1 cellular context compared by ENCODE assay signal in the genomic region with DNA sequence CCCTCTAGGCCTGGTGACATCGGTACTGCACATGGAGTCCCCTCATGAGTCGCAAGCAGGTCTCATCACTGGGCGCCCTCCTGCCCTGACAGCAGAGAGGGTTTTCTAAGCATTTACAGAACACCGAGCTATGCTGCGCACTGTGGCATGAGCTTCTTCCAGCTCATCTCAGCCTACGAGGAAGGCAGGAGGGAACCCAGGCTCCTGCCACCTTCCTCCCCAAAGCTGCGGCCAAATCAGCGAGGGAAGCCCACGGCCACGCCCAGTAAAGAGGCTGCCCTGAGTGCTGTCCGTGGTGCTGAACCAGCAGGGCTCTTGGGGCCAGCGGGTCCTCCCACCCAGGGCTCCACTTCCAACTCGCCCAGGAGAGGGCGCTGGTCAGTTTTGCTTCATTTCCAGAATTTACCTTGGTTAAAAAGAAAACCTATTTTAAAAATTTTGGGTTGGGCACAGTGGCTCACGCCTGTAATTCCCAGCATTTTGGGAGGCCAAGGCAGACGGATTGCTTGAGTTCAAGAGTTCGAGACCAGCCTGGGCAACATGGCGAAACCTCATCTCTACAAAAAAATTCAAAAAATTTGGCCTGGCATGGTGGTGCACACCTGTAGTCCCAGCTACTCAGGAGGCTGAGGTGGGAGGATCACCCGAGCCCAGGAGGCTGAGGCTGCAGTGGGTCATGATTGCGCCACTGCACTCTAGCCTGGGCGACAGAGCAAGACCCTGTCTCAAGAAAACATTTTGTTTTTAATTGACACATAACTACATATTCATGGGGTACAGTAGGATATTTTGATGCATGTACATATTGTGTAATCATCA.
TF ChIP-seq lines count a peak whose summit lies in the region.

No MANE protein-coding gene starts in this region.

TF ChIP-seq in HepG2, 621 proteins besides CTCF, POLR2A, EP300 and RAD21 (continued from another document and continues in another):
- TF ChIP-seq, protein P1, sequence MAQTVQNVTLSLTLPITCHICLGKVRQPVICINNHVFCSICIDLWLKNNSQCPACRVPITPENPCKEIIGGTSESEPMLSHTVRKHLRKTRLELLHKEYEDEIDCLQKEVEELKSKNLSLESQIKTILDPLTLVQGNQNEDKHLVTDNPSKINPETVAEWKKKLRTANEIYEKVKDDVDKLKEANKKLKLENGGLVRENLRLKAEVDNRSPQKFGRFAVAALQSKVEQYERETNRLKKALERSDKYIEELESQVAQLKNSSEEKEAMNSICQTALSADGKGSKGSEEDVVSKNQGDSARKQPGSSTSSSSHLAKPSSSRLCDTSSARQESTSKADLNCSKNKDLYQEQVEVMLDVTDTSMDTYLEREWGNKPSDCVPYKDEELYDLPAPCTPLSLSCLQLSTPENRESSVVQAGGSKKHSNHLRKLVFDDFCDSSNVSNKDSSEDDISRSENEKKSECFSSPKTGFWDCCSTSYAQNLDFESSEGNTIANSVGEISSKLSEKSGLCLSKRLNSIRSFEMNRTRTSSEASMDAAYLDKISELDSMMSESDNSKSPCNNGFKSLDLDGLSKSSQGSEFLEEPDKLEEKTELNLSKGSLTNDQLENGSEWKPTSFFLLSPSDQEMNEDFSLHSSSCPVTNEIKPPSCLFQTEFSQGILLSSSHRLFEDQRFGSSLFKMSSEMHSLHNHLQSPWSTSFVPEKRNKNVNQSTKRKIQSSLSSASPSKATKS (CRISPR knock-in tag; IDR thresholded peaks at IDR 0.05), result 0 out of 2 replicates have a peak, but pooled peaks have one; percentile 74
- TF ChIP-seq ZNF224 (CRISPR knock-in tag; IDR thresholded peaks at IDR 0.05), result peak; percentile 31; the same call in 1 of the 2 replicates
- TF ChIP-seq NAIF1 (CRISPR knock-in tag; IDR thresholded peaks at IDR 0.05; ENCODE audit: borderline replicate concordance), result no peak
- TF ChIP-seq, protein P2, sequence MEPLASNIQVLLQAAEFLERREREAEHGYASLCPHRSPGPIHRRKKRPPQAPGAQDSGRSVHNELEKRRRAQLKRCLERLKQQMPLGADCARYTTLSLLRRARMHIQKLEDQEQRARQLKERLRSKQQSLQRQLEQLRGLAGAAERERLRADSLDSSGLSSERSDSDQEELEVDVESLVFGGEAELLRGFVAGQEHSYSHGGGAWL (CRISPR knock-in tag; IDR thresholded peaks at IDR 0.05), result peak; percentile 99
- peak; percentile 98 for TF ChIP-seq ZNF430 (CRISPR knock-in tag; IDR thresholded peaks at IDR 0.05)
- peak; percentile 70 for TF ChIP-seq THAP11 (CRISPR knock-in tag; IDR thresholded peaks at IDR 0.05)
- peak; percentile 86; the same call in 1 of the 2 replicates for TF ChIP-seq RFXAP (CRISPR knock-in tag; IDR thresholded peaks at IDR 0.05; ENCODE audit: borderline replicate concordance)
- 0 out of 2 replicates have a peak, but pooled peaks have one; percentile 58 for TF ChIP-seq ZNF446 (CRISPR knock-in tag; IDR thresholded peaks at IDR 0.05)
- TF ChIP-seq, protein P3, sequence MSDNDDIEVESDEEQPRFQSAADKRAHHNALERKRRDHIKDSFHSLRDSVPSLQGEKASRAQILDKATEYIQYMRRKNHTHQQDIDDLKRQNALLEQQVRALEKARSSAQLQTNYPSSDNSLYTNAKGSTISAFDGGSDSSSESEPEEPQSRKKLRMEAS (IDR thresholded peaks at IDR 0.05), result no peak
- peak; percentile 89; the same call in 1 of the 2 replicates for TF ChIP-seq ZNF772 (CRISPR knock-in tag; IDR thresholded peaks at IDR 0.05)
- peak; percentile 88 for TF ChIP-seq KDM2A (CRISPR knock-in tag; IDR thresholded peaks at IDR 0.05; ENCODE audit: borderline replicate concordance, low read depth)
- TF ChIP-seq, protein P4, sequence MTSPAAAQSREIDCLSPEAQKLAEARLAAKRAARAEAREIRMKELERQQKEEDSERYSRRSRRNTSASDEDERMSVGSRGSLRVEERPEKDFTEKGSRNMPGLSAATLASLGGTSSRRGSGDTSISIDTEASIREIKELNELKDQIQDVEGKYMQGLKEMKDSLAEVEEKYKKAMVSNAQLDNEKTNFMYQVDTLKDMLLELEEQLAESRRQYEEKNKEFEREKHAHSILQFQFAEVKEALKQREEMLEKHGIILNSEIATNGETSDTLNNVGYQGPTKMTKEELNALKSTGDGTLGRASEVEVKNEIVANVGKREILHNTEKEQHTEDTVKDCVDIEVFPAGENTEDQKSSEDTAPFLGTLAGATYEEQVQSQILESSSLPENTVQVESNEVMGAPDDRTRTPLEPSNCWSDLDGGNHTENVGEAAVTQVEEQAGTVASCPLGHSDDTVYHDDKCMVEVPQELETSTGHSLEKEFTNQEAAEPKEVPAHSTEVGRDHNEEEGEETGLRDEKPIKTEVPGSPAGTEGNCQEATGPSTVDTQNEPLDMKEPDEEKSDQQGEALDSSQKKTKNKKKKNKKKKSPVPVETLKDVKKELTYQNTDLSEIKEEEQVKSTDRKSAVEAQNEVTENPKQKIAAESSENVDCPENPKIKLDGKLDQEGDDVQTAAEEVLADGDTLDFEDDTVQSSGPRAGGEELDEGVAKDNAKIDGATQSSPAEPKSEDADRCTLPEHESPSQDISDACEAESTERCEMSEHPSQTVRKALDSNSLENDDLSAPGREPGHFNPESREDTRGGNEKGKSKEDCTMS (CRISPR knock-in tag; conservative IDR thresholded peaks at IDR 0.05), result peak; percentile 93; the same call in 1 of the 2 replicates
- TF ChIP-seq TEAD2 (CRISPR knock-in tag; IDR thresholded peaks at IDR 0.05), result 0 out of 2 replicates have a peak, but pooled peaks have one; percentile 76
- TF ChIP-seq, protein P5, sequence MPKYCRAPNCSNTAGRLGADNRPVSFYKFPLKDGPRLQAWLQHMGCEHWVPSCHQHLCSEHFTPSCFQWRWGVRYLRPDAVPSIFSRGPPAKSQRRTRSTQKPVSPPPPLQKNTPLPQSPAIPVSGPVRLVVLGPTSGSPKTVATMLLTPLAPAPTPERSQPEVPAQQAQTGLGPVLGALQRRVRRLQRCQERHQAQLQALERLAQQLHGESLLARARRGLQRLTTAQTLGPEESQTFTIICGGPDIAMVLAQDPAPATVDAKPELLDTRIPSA (CRISPR knock-in tag; IDR thresholded peaks at IDR 0.05; ENCODE audit: borderline replicate concordance), result peak; percentile 85; the same call in 1 of the 2 replicates
- peak; percentile 76; the same call in 1 of the 2 replicates for TF ChIP-seq FOXK1 (CRISPR knock-in tag; IDR thresholded peaks at IDR 0.05; ENCODE audit: borderline replicate concordance, low read depth)
- TF ChIP-seq, protein P6, sequence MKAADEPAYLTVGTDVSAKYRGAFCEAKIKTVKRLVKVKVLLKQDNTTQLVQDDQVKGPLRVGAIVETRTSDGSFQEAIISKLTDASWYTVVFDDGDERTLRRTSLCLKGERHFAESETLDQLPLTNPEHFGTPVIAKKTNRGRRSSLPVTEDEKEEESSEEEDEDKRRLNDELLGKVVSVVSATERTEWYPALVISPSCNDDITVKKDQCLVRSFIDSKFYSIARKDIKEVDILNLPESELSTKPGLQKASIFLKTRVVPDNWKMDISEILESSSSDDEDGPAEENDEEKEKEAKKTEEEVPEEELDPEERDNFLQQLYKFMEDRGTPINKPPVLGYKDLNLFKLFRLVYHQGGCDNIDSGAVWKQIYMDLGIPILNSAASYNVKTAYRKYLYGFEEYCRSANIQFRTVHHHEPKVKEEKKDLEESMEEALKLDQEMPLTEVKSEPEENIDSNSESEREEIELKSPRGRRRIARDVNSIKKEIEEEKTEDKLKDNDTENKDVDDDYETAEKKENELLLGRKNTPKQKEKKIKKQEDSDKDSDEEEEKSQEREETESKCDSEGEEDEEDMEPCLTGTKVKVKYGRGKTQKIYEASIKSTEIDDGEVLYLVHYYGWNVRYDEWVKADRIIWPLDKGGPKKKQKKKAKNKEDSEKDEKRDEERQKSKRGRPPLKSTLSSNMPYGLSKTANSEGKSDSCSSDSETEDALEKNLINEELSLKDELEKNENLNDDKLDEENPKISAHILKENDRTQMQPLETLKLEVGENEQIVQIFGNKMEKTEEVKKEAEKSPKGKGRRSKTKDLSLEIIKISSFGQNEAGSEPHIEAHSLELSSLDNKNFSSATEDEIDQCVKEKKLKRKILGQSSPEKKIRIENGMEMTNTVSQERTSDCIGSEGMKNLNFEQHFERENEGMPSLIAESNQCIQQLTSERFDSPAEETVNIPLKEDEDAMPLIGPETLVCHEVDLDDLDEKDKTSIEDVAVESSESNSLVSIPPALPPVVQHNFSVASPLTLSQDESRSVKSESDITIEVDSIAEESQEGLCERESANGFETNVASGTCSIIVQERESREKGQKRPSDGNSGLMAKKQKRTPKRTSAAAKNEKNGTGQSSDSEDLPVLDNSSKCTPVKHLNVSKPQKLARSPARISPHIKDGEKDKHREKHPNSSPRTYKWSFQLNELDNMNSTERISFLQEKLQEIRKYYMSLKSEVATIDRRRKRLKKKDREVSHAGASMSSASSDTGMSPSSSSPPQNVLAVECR (CRISPR knock-in tag; IDR thresholded peaks at IDR 0.05; ENCODE audit: borderline replicate concordance), result peak; percentile 34; the same call in 1 of the 2 replicates
- TF ChIP-seq PPARG (CRISPR knock-in tag; conservative IDR thresholded peaks at IDR 0.05), result peak; percentile 72; the same call in 1 of the 2 replicates
- TF ChIP-seq, protein P7, sequence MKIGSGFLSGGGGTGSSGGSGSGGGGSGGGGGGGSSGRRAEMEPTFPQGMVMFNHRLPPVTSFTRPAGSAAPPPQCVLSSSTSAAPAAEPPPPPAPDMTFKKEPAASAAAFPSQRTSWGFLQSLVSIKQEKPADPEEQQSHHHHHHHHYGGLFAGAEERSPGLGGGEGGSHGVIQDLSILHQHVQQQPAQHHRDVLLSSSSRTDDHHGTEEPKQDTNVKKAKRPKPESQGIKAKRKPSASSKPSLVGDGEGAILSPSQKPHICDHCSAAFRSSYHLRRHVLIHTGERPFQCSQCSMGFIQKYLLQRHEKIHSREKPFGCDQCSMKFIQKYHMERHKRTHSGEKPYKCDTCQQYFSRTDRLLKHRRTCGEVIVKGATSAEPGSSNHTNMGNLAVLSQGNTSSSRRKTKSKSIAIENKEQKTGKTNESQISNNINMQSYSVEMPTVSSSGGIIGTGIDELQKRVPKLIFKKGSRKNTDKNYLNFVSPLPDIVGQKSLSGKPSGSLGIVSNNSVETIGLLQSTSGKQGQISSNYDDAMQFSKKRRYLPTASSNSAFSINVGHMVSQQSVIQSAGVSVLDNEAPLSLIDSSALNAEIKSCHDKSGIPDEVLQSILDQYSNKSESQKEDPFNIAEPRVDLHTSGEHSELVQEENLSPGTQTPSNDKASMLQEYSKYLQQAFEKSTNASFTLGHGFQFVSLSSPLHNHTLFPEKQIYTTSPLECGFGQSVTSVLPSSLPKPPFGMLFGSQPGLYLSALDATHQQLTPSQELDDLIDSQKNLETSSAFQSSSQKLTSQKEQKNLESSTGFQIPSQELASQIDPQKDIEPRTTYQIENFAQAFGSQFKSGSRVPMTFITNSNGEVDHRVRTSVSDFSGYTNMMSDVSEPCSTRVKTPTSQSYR (CRISPR knock-in tag; IDR thresholded peaks at IDR 0.05; ENCODE audit: borderline replicate concordance), result peak; percentile 59; the same call in 1 of the 2 replicates
- no peak for TF ChIP-seq HDAC6 (IDR thresholded peaks at IDR 0.05; ENCODE audit: low read depth, low read length)
- TF ChIP-seq ZNF792 (CRISPR knock-in tag; IDR thresholded peaks at IDR 0.05), result peak; percentile 97
- TF ChIP-seq KLF11 (CRISPR knock-in tag; IDR thresholded peaks at IDR 0.05), result peak; percentile 99
- TF ChIP-seq, protein P8, sequence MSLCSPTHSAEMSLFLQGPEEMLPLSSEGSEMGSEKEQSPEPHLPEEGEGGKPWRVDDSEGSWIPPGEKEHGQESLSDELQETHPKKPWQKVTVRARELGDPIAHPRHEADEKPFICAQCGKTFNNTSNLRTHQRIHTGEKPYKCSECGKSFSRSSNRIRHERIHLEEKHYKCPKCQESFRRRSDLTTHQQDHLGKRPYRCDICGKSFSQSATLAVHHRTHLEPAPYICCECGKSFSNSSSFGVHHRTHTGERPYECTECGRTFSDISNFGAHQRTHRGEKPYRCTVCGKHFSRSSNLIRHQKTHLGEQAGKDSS (CRISPR knock-in tag; IDR thresholded peaks at IDR 0.05; ENCODE audit: borderline replicate concordance, low read depth), result peak; percentile 94
- TF ChIP-seq, protein P9, sequence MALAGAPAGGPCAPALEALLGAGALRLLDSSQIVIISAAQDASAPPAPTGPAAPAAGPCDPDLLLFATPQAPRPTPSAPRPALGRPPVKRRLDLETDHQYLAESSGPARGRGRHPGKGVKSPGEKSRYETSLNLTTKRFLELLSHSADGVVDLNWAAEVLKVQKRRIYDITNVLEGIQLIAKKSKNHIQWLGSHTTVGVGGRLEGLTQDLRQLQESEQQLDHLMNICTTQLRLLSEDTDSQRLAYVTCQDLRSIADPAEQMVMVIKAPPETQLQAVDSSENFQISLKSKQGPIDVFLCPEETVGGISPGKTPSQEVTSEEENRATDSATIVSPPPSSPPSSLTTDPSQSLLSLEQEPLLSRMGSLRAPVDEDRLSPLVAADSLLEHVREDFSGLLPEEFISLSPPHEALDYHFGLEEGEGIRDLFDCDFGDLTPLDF (CRISPR knock-in tag; IDR thresholded peaks at IDR 0.05), result peak; percentile 66; the same call in 1 of the 2 replicates
- TF ChIP-seq, protein P10, sequence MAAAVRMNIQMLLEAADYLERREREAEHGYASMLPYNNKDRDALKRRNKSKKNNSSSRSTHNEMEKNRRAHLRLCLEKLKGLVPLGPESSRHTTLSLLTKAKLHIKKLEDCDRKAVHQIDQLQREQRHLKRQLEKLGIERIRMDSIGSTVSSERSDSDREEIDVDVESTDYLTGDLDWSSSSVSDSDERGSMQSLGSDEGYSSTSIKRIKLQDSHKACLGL (CRISPR knock-in tag; IDR thresholded peaks at IDR 0.05), result peak; percentile 88; the same call in 1 of the 2 replicates
- 0 out of 2 replicates have a peak, but pooled peaks have one; percentile 61 for TF ChIP-seq GLI4 (CRISPR knock-in tag; IDR thresholded peaks at IDR 0.05; ENCODE audit: borderline replicate concordance)
- TF ChIP-seq ZNF782 (CRISPR knock-in tag; IDR thresholded peaks at IDR 0.05; ENCODE audit: borderline replicate concordance), result peak; percentile 88
- peak; percentile 33; the same call in 1 of the 2 replicates for TF ChIP-seq BCL6 (CRISPR knock-in tag; IDR thresholded peaks at IDR 0.05)
- TF ChIP-seq, protein P11, sequence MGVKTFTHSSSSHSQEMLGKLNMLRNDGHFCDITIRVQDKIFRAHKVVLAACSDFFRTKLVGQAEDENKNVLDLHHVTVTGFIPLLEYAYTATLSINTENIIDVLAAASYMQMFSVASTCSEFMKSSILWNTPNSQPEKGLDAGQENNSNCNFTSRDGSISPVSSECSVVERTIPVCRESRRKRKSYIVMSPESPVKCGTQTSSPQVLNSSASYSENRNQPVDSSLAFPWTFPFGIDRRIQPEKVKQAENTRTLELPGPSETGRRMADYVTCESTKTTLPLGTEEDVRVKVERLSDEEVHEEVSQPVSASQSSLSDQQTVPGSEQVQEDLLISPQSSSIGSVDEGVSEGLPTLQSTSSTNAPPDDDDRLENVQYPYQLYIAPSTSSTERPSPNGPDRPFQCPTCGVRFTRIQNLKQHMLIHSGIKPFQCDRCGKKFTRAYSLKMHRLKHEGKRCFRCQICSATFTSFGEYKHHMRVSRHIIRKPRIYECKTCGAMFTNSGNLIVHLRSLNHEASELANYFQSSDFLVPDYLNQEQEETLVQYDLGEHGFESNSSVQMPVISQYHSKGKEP (CRISPR knock-in tag; IDR thresholded peaks at IDR 0.05), result peak; percentile 97
- 0 out of 2 replicates have a peak, but pooled peaks have one; percentile 71 for TF ChIP-seq ZNF761 (CRISPR knock-in tag; conservative IDR thresholded peaks at IDR 0.05)
